8 cellular contexts compared by ENCODE assay signal in genomic region chr19:58466089-58466759, GRCh38. TPM values are rescaled to one million over a fixed set of nuclear protein-coding genes. Genes with fewer than 3 reads are reported as not detected.
DNase-seq lines count a peak whose midpoint lies in the region; TF ChIP-seq lines count a peak whose summit lies in the region.

No MANE protein-coding gene starts in this region.

- peaks cover 4% of the 10 kb centered on the region for H3K27me3 Mint-ChIP-seq in T-helper 1 cell treated with Interleukin-12 subunit alpha and Interleukin-12 subunit beta and Interleukin-4 antibody, amounts not matched to agents 30 μg/mL and 1 μg/mL, for 36 hours (ENCODE audit: low read depth)
- H3K27me3 Mint-ChIP-seq in IgD-negative memory B cell = no peaks in the 10 kb centered on the region
- H3K27me3 Mint-ChIP-seq in nephron (ENCODE audit: low read depth) = peaks cover 3% of the 10 kb centered on the region

- no peaks in the 10 kb centered on the region for H3K9me3 Mint-ChIP-seq in T-helper 1 cell treated with Interleukin-12 subunit alpha and Interleukin-12 subunit beta and Interleukin-4 antibody, amounts not matched to agents 30 μg/mL and 1 μg/mL, for 36 hours
- H3K9me3 Mint-ChIP-seq in IgD-negative memory B cell (peaks cover 0 to 2% (median 0%) of the 10 kb centered on the region in 3 donors), nephron (no peaks in the 10 kb centered on the region)

- no peak for DNase-seq in T-helper 1 cell
- DNase-seq in dorsolateral prefrontal cortex = no peak
- DNase-seq in NCI-H1694 treated with DMSO at 0.1 percent for 48 hours (lab: John Stamatoyannopoulos, UW) = no peak
- no peak for DNase-seq in AG20443 (ENCODE audit: low spot score)
- DNase-seq in epidermal melanocyte (ENCODE audit: insufficient read length, low spot score) = no peak

- peak overlapping the region; percentile 84 for H3K4me3 Mint-ChIP-seq in T-helper 1 cell treated with Interleukin-12 subunit alpha and Interleukin-12 subunit beta and Interleukin-4 antibody, amounts not matched to agents 30 μg/mL and 1 μg/mL, for 36 hours
- H3K4me3 Mint-ChIP-seq in IgD-negative memory B cell = peak overlapping the region; percentile 84 to 95 (median 94)
- peak overlapping the region; percentile 87 to 89 (median 89) for H3K4me3 Mint-ChIP-seq in nephron

- intact Hi-C loops in dorsolateral prefrontal cortex (cut with DNase I) = no loop called here

- H3K27ac ChIP-seq in dorsolateral prefrontal cortex = peak overlapping the region in 20 of 59 donors; percentile 16 to 83 (median 67)

- H3K27me3 ChIP-seq in dorsolateral prefrontal cortex = no peaks in the 10 kb centered on the region

- H3K4me1 Mint-ChIP-seq in T-helper 1 cell treated with Interleukin-12 subunit alpha and Interleukin-12 subunit beta and Interleukin-4 antibody, amounts not matched to agents 30 μg/mL and 1 μg/mL, for 36 hours (ENCODE audit: low read depth) = peaks cover 20% of the 10 kb centered on the region
- peaks cover 7 to 17% (median 17%) of the 10 kb centered on the region in 3 donors for H3K4me1 Mint-ChIP-seq in IgD-negative memory B cell
- peaks cover 12% of the 10 kb centered on the region for H3K4me1 Mint-ChIP-seq in nephron

- H3K27ac Mint-ChIP-seq in T-helper 1 cell treated with Interleukin-12 subunit alpha and Interleukin-12 subunit beta and Interleukin-4 antibody, amounts not matched to agents 30 μg/mL and 1 μg/mL, for 36 hours = peak overlapping the region; percentile 80
- H3K27ac Mint-ChIP-seq in IgD-negative memory B cell (peak overlapping the region; percentile 67 to 94 (median 89)), nephron (peak overlapping the region in 2 of 3 experiments; percentile 35 to 51)

- peaks cover 8% of the 10 kb centered on the region for H3K36me3 Mint-ChIP-seq in T-helper 1 cell treated with Interleukin-12 subunit alpha and Interleukin-12 subunit beta and Interleukin-4 antibody, amounts not matched to agents 30 μg/mL and 1 μg/mL, for 36 hours (ENCODE audit: low read depth)
- H3K36me3 Mint-ChIP-seq in IgD-negative memory B cell = no peaks in the 10 kb centered on the region
- H3K36me3 Mint-ChIP-seq in nephron (ENCODE audit: low read depth) = peaks cover 4% of the 10 kb centered on the region

- TF ChIP-seq CTCF in dorsolateral prefrontal cortex (IDR thresholded peaks at IDR 0.05 in 54 of 56, conservative IDR thresholded peaks at IDR 0.05 in 2 of 56; ENCODE audit: low read depth in 1 of 56, partially characterized antibody in 56 of 56) (no peak), nephron (IDR thresholded peaks at IDR 0.05; ENCODE audit: unreplicated experiment in 3 of 3) (no peak)

- H3K4me3 ChIP-seq in dorsolateral prefrontal cortex = peak overlapping the region; percentile 51 to 100 (median 95)

RNA-seq across cellular contexts. Expression of gene ZNF324, which starts 0.7 kb away (rescaled TPM):
- 12.4 TPM for polyA plus RNA-seq in IgD-negative memory B cell
- total RNA-seq in dorsolateral prefrontal cortex = 10 to 100 TPM; 14.9 to 30.1 (median 21.4) TPM

RNA-seq across cellular contexts. Expression of gene ZNF446, which starts 9.9 kb away (rescaled TPM):
- polyA plus RNA-seq in IgD-negative memory B cell = 6.7 TPM
- total RNA-seq in dorsolateral prefrontal cortex = 10 to 100 TPM in 117 of 120 experiments, 1 to 10 TPM in 3; 9.0 to 21.1 (median 14.3) TPM

RNA-seq across cellular contexts. Expression of gene ZNF324B, which starts 14.8 kb away (rescaled TPM):
- polyA plus RNA-seq in IgD-negative memory B cell = 1.6 TPM
- 10 to 100 TPM in 117 of 120 experiments, 1 to 10 TPM in 3; 9.1 to 22.5 (median 14.5) TPM for total RNA-seq in dorsolateral prefrontal cortex

RNA-seq across cellular contexts. Expression of gene ZNF132, which starts 26.3 kb away (rescaled TPM):
- polyA plus RNA-seq in IgD-negative memory B cell = 0.53 TPM
- 10 to 100 TPM in 108 of 120 experiments, 1 to 10 TPM in 12; 7.3 to 19.7 (median 13.0) TPM for total RNA-seq in dorsolateral prefrontal cortex

RNA-seq across cellular contexts. Expression of gene SLC27A5, which starts 45.6 kb away (rescaled TPM):
- 10.3 TPM for polyA plus RNA-seq in IgD-negative memory B cell
- total RNA-seq in dorsolateral prefrontal cortex = 10 to 100 TPM; 15.7 to 40.2 (median 22.1) TPM
